ENCODE assay signal across 8 cellular contexts in genomic region chr16:66553223-66553622, GRCh38. TPM values are rescaled to one million over a fixed set of nuclear protein-coding genes. Genes with fewer than 3 reads are reported as not detected.
A peak's percentile ranks its signal among the peaks of the same experiment; 100 is the strongest.
DNase-seq lines count a peak whose midpoint lies in the region; ATAC-seq and TF ChIP-seq lines count a peak whose summit lies in the region.

No MANE protein-coding gene starts in this region.

- H3K4me1 Mint-ChIP-seq in activated naive CD8-positive, alpha-beta T cell treated with anti-CD3 and anti-CD28 coated beads, Interleukin-2, amount 50 U/mL, for 24 hours = peaks cover 77% of the 10 kb centered on the region
- peaks cover 55% of the 10 kb centered on the region for H3K4me1 Mint-ChIP-seq in mesothelial cell of epicardium

- no peak overlapping the region for H3K27ac ChIP-seq in foreskin keratinocyte

- TF ChIP-seq CTCF in mesothelial cell of epicardium (IDR thresholded peaks at IDR 0.05; ENCODE audit: unreplicated experiment) (no peak), foreskin keratinocyte (conservative IDR thresholded peaks at IDR 0.05) (no peak)

- H3K27me3 Mint-ChIP-seq in activated naive CD8-positive, alpha-beta T cell treated with anti-CD3 and anti-CD28 coated beads, Interleukin-2, amount 50 U/mL, for 24 hours = peaks cover 2% of the 10 kb centered on the region
- peaks cover 1% of the 10 kb centered on the region for H3K27me3 Mint-ChIP-seq in mesothelial cell of epicardium (ENCODE audit: low read depth)

- H3K36me3 Mint-ChIP-seq in activated naive CD8-positive, alpha-beta T cell treated with anti-CD3 and anti-CD28 coated beads, Interleukin-2, amount 50 U/mL, for 24 hours (ENCODE audit: low read depth) = peaks cover 38% of the 10 kb centered on the region
- peaks cover 4% of the 10 kb centered on the region for H3K36me3 Mint-ChIP-seq in mesothelial cell of epicardium

- H3K4me1 ChIP-seq in foreskin keratinocyte = no peaks in the 10 kb centered on the region

- ATAC-seq in activated naive CD8-positive, alpha-beta T cell treated with anti-CD3 and anti-CD28 coated beads, Interleukin-2, amount 50 U/mL, for 24 hours = no peak
- ATAC-seq in HG03135 (IDR thresholded peaks at IDR 0.05; ENCODE audit: unreplicated experiment) = no peak
- ATAC-seq in foreskin keratinocyte = no peak

- H3K27me3 ChIP-seq in foreskin keratinocyte = no peaks in the 10 kb centered on the region

- H3K4me3 Mint-ChIP-seq in activated naive CD8-positive, alpha-beta T cell treated with anti-CD3 and anti-CD28 coated beads, Interleukin-2, amount 50 U/mL, for 24 hours = peak overlapping the region; percentile 92
- H3K4me3 Mint-ChIP-seq in mesothelial cell of epicardium = peak overlapping the region; percentile 78

- H3K27ac Mint-ChIP-seq in activated naive CD8-positive, alpha-beta T cell treated with anti-CD3 and anti-CD28 coated beads, Interleukin-2, amount 50 U/mL, for 24 hours = peak overlapping the region; percentile 99
- no peak overlapping the region for H3K27ac Mint-ChIP-seq in mesothelial cell of epicardium

- DNase-seq in stimulated activated CD4-positive, alpha-beta T cell treated with anti-CD3 and anti-CD28 coated beads, Interleukin-15, amount 100 ng/mL, for 24 hours = peak; percentile 14
- no peak for DNase-seq in stimulated activated CD4-positive, alpha-beta T cell treated with anti-CD3 and anti-CD28 coated beads, Interleukin-2, amount 100 ng/mL, for 24 hours
- peak; percentile 15 for DNase-seq in activated naive CD8-positive, alpha-beta T cell treated with anti-CD3 and anti-CD28 coated beads, Interleukin-2, amount 50 U/mL, for 24 hours
- no peak for DNase-seq in mesothelial cell of epicardium (ENCODE audit: low spot score in 2 of 2, unreplicated experiment in 2 of 2)
- no peak for DNase-seq in anterior cingulate cortex (lab: John Stamatoyannopoulos, UW)
- no peak for DNase-seq in foreskin keratinocyte
- DNase-seq in NCI-H1930 (lab: John Stamatoyannopoulos, UW) = no peak

- no peaks in the 10 kb centered on the region for H3K9me3 Mint-ChIP-seq in activated naive CD8-positive, alpha-beta T cell treated with anti-CD3 and anti-CD28 coated beads, Interleukin-2, amount 50 U/mL, for 24 hours
- no peaks in the 10 kb centered on the region for H3K9me3 Mint-ChIP-seq in mesothelial cell of epicardium

RNA-seq across cellular contexts. Expression of gene CKLF, which starts 0.8 kb away (rescaled TPM):
- total RNA-seq in mesothelial cell of epicardium (28.9 to 33.2 TPM (median 31.1 TPM) in 3 replicates), foreskin keratinocyte (44.2 and 52.3 TPM in 2 replicates)
- polyA plus RNA-seq in foreskin keratinocyte = 58.1 and 73.0 TPM in 2 replicates

RNA-seq across cellular contexts. Expression of gene TK2, which starts 3.3 kb away (rescaled TPM):
- total RNA-seq in mesothelial cell of epicardium (24.9 to 28.8 TPM (median 28.5 TPM) in 3 replicates), foreskin keratinocyte (14.0 and 14.9 TPM in 2 replicates)
- 9.2 and 11.0 TPM in 2 replicates for polyA plus RNA-seq in foreskin keratinocyte

RNA-seq across cellular contexts. Expression of gene CMTM1, which starts 13.0 kb away (rescaled TPM):
- total RNA-seq in mesothelial cell of epicardium (10.0 to 10.3 TPM (median 10.2 TPM) in 3 replicates), foreskin keratinocyte (2.1 and 2.3 TPM in 2 replicates)
- polyA plus RNA-seq in foreskin keratinocyte = 0.11 and 0.19 TPM in 2 replicates

RNA-seq across cellular contexts. Expression of gene CMTM2, which starts 26.0 kb away (rescaled TPM):
- total RNA-seq in mesothelial cell of epicardium (0.25 to 0.58 TPM (median 0.51 TPM) in 3 replicates), foreskin keratinocyte (not detected in 2 replicates)
- not detected in 2 replicates for polyA plus RNA-seq in foreskin keratinocyte

RNA-seq across cellular contexts. Expression of gene CMTM3, which starts 51.3 kb away (rescaled TPM):
- total RNA-seq in mesothelial cell of epicardium (56.9 to 60.7 TPM (median 59.3 TPM) in 3 replicates), foreskin keratinocyte (22.1 and 23.8 TPM in 2 replicates)
- 32.8 and 33.9 TPM in 2 replicates for polyA plus RNA-seq in foreskin keratinocyte

Comparison
In these comparisons a context has a peak if more than half of its experiments do, and no peak if none do; other contexts are left out.
1. DNase-seq: peak in stimulated activated CD4-positive, alpha-beta T cell treated with anti-CD3 and anti-CD28 coated beads, Interleukin-15, amount 100 ng/mL, for 24 hours (single experiment) and activated naive CD8-positive, alpha-beta T cell treated with anti-CD3 and anti-CD28 coated beads, Interleukin-2, amount 50 U/mL, for 24 hours (single experiment); none in stimulated activated CD4-positive, alpha-beta T cell treated with anti-CD3 and anti-CD28 coated beads, Interleukin-2, amount 100 ng/mL, for 24 hours (0 of 2), mesothelial cell of epicardium (0 of 2), anterior cingulate cortex (0 of 58), foreskin keratinocyte (0 of 2) and NCI-H1930 (0 of 2).